ENCODE assay signal across 1 cellular context in the genomic region with DNA sequence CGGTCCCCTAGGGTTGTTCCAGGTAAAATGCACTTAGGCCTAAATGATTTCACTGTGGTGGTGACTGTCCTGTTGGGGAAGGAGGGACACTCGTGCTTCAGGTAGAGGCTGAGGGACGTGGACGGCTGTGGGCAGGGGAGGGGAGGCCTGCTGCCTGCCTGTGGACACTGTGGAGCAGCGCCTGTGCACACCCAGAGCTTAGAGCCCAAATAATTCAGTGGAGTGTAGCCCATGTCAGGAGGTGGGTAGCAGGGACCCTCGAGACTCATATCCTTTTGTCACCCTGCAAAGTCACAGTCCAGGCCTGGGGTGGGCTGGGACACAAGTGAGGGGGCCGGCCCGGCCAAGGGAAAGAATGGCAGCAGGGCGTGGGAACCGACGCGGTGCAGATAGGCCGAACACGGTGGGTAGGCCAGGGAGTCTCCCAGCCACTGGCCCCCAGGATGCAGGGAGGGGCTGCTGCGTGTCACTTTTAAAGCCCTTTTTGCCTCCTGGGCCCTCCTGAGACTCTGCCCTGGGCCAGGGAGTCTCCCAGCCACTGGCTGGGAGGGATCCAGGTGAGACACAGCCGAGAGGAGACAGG.
TF ChIP-seq lines count a peak whose summit lies in the region.

No MANE protein-coding gene starts in this region.

TF ChIP-seq in endothelial cell of umbilical vein, 7 proteins besides CTCF, POLR2A, EP300 and RAD21:
- TF ChIP-seq, protein P1, sequence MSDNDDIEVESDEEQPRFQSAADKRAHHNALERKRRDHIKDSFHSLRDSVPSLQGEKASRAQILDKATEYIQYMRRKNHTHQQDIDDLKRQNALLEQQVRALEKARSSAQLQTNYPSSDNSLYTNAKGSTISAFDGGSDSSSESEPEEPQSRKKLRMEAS (IDR thresholded peaks at IDR 0.05; ENCODE audit: insufficient read depth, insufficient read length) = no peak
- TF ChIP-seq GATA2 (IDR thresholded peaks at IDR 0.05; ENCODE audit: insufficient read depth, insufficient read length, low read depth, low read length) (no peak), FOS (IDR thresholded peaks at IDR 0.05; ENCODE audit: borderline replicate concordance, insufficient read depth, low read length) (no peak), EZH2 (IDR thresholded peaks at IDR 0.05; ENCODE audit: borderline replicate concordance, low read depth, low read length, severe bottlenecking) (no peak), POLR2AphosphoS5 (IDR thresholded peaks at IDR 0.05; ENCODE audit: insufficient read depth, low read depth, low read length) (no peak), MYC (IDR thresholded peaks at IDR 0.05; ENCODE audit: low read depth, low read length) (no peak), JUN (IDR thresholded peaks at IDR 0.05; ENCODE audit: borderline replicate concordance, insufficient read depth, insufficient read length, low read depth) (no peak)
